1 cellular context compared by ENCODE assay signal in genomic region chr6:24568687-24569086, GRCh38.
TF ChIP-seq lines count a peak whose summit lies in the region.

No MANE protein-coding gene starts in this region.

TF ChIP-seq in HepG2, 621 proteins besides CTCF, POLR2A, EP300 and RAD21 (continued from another document):
- TF ChIP-seq, protein P1, sequence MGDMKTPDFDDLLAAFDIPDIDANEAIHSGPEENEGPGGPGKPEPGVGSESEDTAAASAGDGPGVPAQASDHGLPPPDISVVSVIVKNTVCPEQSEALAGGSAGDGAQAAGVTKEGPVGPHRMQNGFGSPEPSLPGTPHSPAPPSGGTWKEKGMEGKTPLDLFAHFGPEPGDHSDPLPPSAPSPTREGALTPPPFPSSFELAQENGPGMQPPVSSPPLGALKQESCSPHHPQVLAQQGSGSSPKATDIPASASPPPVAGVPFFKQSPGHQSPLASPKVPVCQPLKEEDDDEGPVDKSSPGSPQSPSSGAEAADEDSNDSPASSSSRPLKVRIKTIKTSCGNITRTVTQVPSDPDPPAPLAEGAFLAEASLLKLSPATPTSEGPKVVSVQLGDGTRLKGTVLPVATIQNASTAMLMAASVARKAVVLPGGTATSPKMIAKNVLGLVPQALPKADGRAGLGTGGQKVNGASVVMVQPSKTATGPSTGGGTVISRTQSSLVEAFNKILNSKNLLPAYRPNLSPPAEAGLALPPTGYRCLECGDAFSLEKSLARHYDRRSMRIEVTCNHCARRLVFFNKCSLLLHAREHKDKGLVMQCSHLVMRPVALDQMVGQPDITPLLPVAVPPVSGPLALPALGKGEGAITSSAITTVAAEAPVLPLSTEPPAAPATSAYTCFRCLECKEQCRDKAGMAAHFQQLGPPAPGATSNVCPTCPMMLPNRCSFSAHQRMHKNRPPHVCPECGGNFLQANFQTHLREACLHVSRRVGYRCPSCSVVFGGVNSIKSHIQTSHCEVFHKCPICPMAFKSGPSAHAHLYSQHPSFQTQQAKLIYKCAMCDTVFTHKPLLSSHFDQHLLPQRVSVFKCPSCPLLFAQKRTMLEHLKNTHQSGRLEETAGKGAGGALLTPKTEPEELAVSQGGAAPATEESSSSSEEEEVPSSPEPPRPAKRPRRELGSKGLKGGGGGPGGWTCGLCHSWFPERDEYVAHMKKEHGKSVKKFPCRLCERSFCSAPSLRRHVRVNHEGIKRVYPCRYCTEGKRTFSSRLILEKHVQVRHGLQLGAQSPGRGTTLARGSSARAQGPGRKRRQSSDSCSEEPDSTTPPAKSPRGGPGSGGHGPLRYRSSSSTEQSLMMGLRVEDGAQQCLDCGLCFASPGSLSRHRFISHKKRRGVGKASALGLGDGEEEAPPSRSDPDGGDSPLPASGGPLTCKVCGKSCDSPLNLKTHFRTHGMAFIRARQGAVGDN (CRISPR knock-in tag; IDR thresholded peaks at IDR 0.05), result 0 out of 2 replicates have a peak, but pooled peaks have one; percentile 13
- no peak for TF ChIP-seq TERF1 (CRISPR knock-in tag; IDR thresholded peaks at IDR 0.05)
